8 cellular contexts compared by ENCODE assay signal in the genomic region with DNA sequence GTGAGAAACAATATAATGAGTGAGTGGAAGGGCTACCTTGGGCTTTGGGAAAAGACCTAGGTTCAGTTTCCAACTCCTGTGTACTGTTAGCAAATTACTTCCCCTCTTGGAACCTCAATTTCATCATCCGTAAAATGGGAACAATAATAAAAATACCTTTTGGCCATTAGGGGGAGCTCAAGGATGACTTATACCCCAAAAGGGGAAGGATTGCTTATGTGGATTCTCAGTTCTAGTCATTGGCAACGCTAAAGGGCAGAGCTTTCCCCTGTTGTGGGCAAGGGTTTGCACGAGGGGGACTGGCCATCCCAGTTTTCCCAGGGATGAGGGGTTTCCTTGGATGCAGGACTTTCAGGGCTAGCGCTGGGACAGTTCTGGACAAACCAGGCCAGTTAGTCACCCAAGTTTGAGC. TPM values are rescaled to one million over a fixed set of nuclear protein-coding genes. Genes with fewer than 3 reads are reported as not detected.
DNase-seq lines count a peak whose midpoint lies in the region; ATAC-seq and TF ChIP-seq lines count a peak whose summit lies in the region.

No MANE protein-coding gene starts in this region.

- no TSS peak for BruUV-seq in PC-9 (replicated peaks; lab: Mats Ljungman, UMichigan)

- TF ChIP-seq CTCF in AG04450 (IDR thresholded peaks at IDR 0.05; ENCODE audit: low read depth, low read length) (peak; percentile 58), PC-9 (conservative IDR thresholded peaks at IDR 0.05) (peak; percentile 92), natural killer cell (IDR thresholded peaks at IDR 0.05) (peak; percentile 78)

- H2AFZ ChIP-seq in PC-9, result no peak overlapping the region

- peaks cover 11% of the 10 kb centered on the region; the same call in 1 of the 2 replicates for H3K79me2 ChIP-seq in PC-9 (ENCODE audit: low read depth)

- H4K20me1 ChIP-seq in PC-9 (ENCODE audit: insufficient read depth), result no peaks in the 10 kb centered on the region

- intact Hi-C loops in PC-9 (cut with micrococcal nuclease; ENCODE audit: unreplicated experiment), result loop anchor here (1.0 to 5.0 kb wide), 2 partner anchors 186 to 455 kb away; no protein-coding TSS in a partner anchor
- intact Hi-C loops in natural killer cell (cut with micrococcal nuclease), result loop anchor here (1.0 to 2.0 kb wide), 6 partner anchors 186 to 455 kb away; a partner anchor contains a TSS

- H3K36me3 Mint-ChIP-seq in effector memory CD8-positive, alpha-beta T cell (ENCODE audit: insufficient read depth), result peaks cover 5% of the 10 kb centered on the region
- no peaks in the 10 kb centered on the region for H3K36me3 Mint-ChIP-seq in natural killer cell

- H3F3A ChIP-seq in PC-9 (ENCODE audit: insufficient read depth, low read depth), result peaks cover 6% of the 10 kb centered on the region; the same call in 1 of the 2 replicates

- no peaks in the 10 kb centered on the region for H3K9me3 Mint-ChIP-seq in effector memory CD8-positive, alpha-beta T cell
- H3K9me3 Mint-ChIP-seq in natural killer cell, result no peaks in the 10 kb centered on the region

- POLR2A ChIA-PET in AG04450 (lab: Yijun Ruan, JAX), result no interaction called here
- POLR2A ChIA-PET in PC-9 (lab: Charles Lee; ENCODE audit: unreplicated experiment), result interaction anchor here (0.7 kb wide), 1 partner anchor 33 kb away, joined by 6 read pairs; no protein-coding TSS in a partner anchor

- no peaks in the 10 kb centered on the region for H3K27me3 Mint-ChIP-seq in effector memory CD8-positive, alpha-beta T cell
- H3K27me3 Mint-ChIP-seq in natural killer cell (ENCODE audit: low read depth in 2 of 2), result no peaks in the 10 kb centered on the region

- no peak overlapping the region for H3K4me2 ChIP-seq in PC-9

- H3K27ac Mint-ChIP-seq in effector memory CD8-positive, alpha-beta T cell, result no peak overlapping the region
- no peak overlapping the region for H3K27ac Mint-ChIP-seq in natural killer cell

- H3K4me1 Mint-ChIP-seq in effector memory CD8-positive, alpha-beta T cell (ENCODE audit: low read depth in 2 of 2), result peaks cover 19 to 26% of the 10 kb centered on the region in 2 donors
- H3K4me1 Mint-ChIP-seq in natural killer cell, result peaks cover 29 to 30% of the 10 kb centered on the region in 2 donors

- DNase-seq in AG04450 (ENCODE audit: low read depth, low spot score) (no peak), GM03348 (ENCODE audit: low spot score) (peak; percentile 77), PC-9 (no peak), natural killer cell (no peak)
- peak; percentile 11 to 22 (median 20) for DNase-seq in effector memory CD8-positive, alpha-beta T cell

- no peaks in the 10 kb centered on the region for H3K36me3 ChIP-seq in PC-9 (ENCODE audit: low read depth)

- no peak overlapping the region for H3K4me3 Mint-ChIP-seq in effector memory CD8-positive, alpha-beta T cell
- no peak overlapping the region for H3K4me3 Mint-ChIP-seq in natural killer cell

- CTCF ChIA-PET in AG04450 (lab: Charles Lee), result interaction anchor here (0.6 to 9.5 kb wide), 30 partner anchors 13 to 803 kb away, joined by 3 to 279 read pairs (median 4); no protein-coding TSS in a partner anchor
- CTCF ChIA-PET in PC-9 (lab: Charles Lee), result interaction anchor here (0.6 to 1.4 kb wide), 3 partner anchors 31 to 200 kb away, joined by 3 to 19 read pairs (median 3); no protein-coding TSS in a partner anchor

- ATAC-seq in HG03432 (IDR thresholded peaks at IDR 0.05; ENCODE audit: unreplicated experiment), result peak; percentile 24
- peak; percentile 14 for ATAC-seq in effector memory CD8-positive, alpha-beta T cell (replicated peaks)
- ATAC-seq in natural killer cell, result peak; percentile 35 to 56 (median 37)
- no peak for ATAC-seq in GM19397 (IDR thresholded peaks at IDR 0.05; ENCODE audit: unreplicated experiment)
- no peak for ATAC-seq in GM18517 (IDR thresholded peaks at IDR 0.05; ENCODE audit: unreplicated experiment)

- H3K9me2 ChIP-seq in PC-9 (ENCODE audit: insufficient read depth), result no peaks in the 10 kb centered on the region

- peaks cover 14% of the 10 kb centered on the region for H3K4me1 ChIP-seq in PC-9 (replicated peaks; ENCODE audit: insufficient read depth)

- H3K9me3 ChIP-seq in AG04450 (ENCODE audit: control insufficient read depth, insufficient read depth, low read length) (no peaks in the 10 kb centered on the region), PC-9 (ENCODE audit: insufficient read depth, low read depth) (no peaks in the 10 kb centered on the region)

- peaks cover 2% of the 10 kb centered on the region for H3K27me3 ChIP-seq in AG04450 (ENCODE audit: control insufficient read depth, insufficient read depth, low read length)
- H3K27me3 ChIP-seq in PC-9 (ENCODE audit: insufficient read depth, low read depth), result no peaks in the 10 kb centered on the region

- H3K27ac ChIP-seq in AG04450 (ENCODE audit: low read depth, low read length), result no peak overlapping the region
- H3K27ac ChIP-seq in PC-9, result no peak overlapping the region

- H3K4me3 ChIP-seq in AG04450 (ENCODE audit: low read depth, low read length), result no peak overlapping the region
- H3K4me3 ChIP-seq in PC-9, result no peak overlapping the region

RNA-seq across cellular contexts. Expression of a gene that starts 3.1 kb away (rescaled TPM):
- 51.5 and 73.0 TPM in 2 replicates for polyA plus RNA-seq in AG04450 (2011; rRNA removed)
- polyA minus RNA-seq in AG04450 (2011; rRNA and poly(A)+ RNA removed), result 46.0 and 65.2 TPM in 2 replicates
- total RNA-seq in PC-9 (2021), result 56.5 and 77.5 TPM in 2 replicates
- total RNA-seq in natural killer cell, result 10 to 100 TPM; 64.6 to 79.1 (median 74.0) TPM

RNA-seq across cellular contexts. Expression of a gene that starts 3.8 kb away (rescaled TPM):
- 3.1 and 3.4 TPM in 2 replicates for polyA plus RNA-seq in AG04450 (2011; rRNA removed)
- 3.4 and 6.0 TPM in 2 replicates for polyA minus RNA-seq in AG04450 (2011; rRNA and poly(A)+ RNA removed)
- total RNA-seq in PC-9 (2021) (4.9 and 5.1 TPM in 2 replicates), natural killer cell (100 to 1,000 TPM; 128 to 367 (median 303) TPM)

Comparison
In these comparisons a context has a peak if more than half of its experiments do, and no peak if none do; other contexts are left out.
1. DNase-seq: peak in GM03348 (single experiment) and effector memory CD8-positive, alpha-beta T cell (3 of 3); none in AG04450 (single experiment), PC-9 (0 of 2) and natural killer cell (single experiment).
2. ATAC-seq: peak in HG03432 (single experiment), effector memory CD8-positive, alpha-beta T cell (single experiment) and natural killer cell (3 of 3); none in GM19397 (single experiment) and GM18517 (single experiment).
3. RNA of a gene that starts 3.8 kb away (total RNA-seq): 128 to 367 TPM in natural killer cell; 4.9 to 5.1 TPM in PC-9; every median in the first group is over 10 times any median in the second.
4. Peak in every context shown above with its lines, with median percentiles within 50 percentile points of each other: CTCF ChIP-seq.